In genomic region chr5:61357745-61358144, GRCh38 we compare ENCODE assay signal across 12 cellular contexts. TPM values are rescaled to one million over a fixed set of nuclear protein-coding genes. Genes with fewer than 3 reads are reported as not detected.
A peak's percentile ranks its signal among the peaks of the same experiment; 100 is the strongest.
DNase-seq lines count a peak whose midpoint lies in the region; ATAC-seq and TF ChIP-seq lines count a peak whose summit lies in the region.
"Had no signal": no experiment of that assay in that cellular context is flagged by ENCODE, and none has a peak within 500 bp of the region (broad histone marks: within the 10 kb centered on the region; RNA-seq: fewer than 3 reads in every experiment).

No MANE protein-coding gene starts in this region.

- DNase-seq in activated naive CD4-positive, alpha-beta T cell treated with anti-CD3 and anti-CD28 coated beads, Interleukin-2, amount 10 ng/mL, durations not matched to agents 7 days and 5 days = peak; percentile 29
- no peak for DNase-seq in activated naive CD4-positive, alpha-beta T cell (lab: John Stamatoyannopoulos, UW)
- peak; percentile 52 for DNase-seq in NCI-H69 (lab: John Stamatoyannopoulos, UW)
- DNase-seq in epithelial cell of proximal tubule (ENCODE audit: low read depth) = no peak
- peak; percentile 31 for DNase-seq in stimulated activated CD8-positive, alpha-beta memory T cell treated with anti-CD3 and anti-CD28 coated beads, Interleukin-4, amount 100 ng/mL, for 48 hours
- DNase-seq in T-helper 17 cell = no peak
- no peak for DNase-seq in activated CD4-positive, alpha-beta T cell treated with anti-CD3 and anti-CD28 coated beads for 4 hours
- DNase-seq: NCI-H1694 treated with DMSO at 0.1 percent for 48 hours, T-cell had no signal

- H3K4me3 ChIP-seq in epithelial cell of proximal tubule (ENCODE audit: low read depth, low read length) = no peak overlapping the region
- H3K4me3 ChIP-seq: BLaER1 treated with 17β-estradiol and CSF1 and Interleukin-3, amounts not matched to agents 10 nM and 100 nM had no signal

- no peaks in the 10 kb centered on the region for H3K27me3 Mint-ChIP-seq in activated naive CD4-positive, alpha-beta T cell treated with anti-CD3 and anti-CD28 coated beads, Interleukin-2, amount 10 ng/mL, durations not matched to agents 7 days and 5 days
- H3K27me3 Mint-ChIP-seq in T-helper 17 cell = no peaks in the 10 kb centered on the region
- H3K27me3 Mint-ChIP-seq: activated T-helper 17 cell treated with anti-CD3 and anti-CD28 coated beads, Interleukin-2, amount 50 U/mL, for 72 hours; T-cell had no signal

- H3K9me3 Mint-ChIP-seq in activated naive CD4-positive, alpha-beta T cell treated with anti-CD3 and anti-CD28 coated beads, Interleukin-2, amount 10 ng/mL, durations not matched to agents 7 days and 5 days = peaks cover 10% of the 10 kb centered on the region

- no peak overlapping the region for H3K4me3 Mint-ChIP-seq in activated naive CD4-positive, alpha-beta T cell treated with anti-CD3 and anti-CD28 coated beads, Interleukin-2, amount 10 ng/mL, durations not matched to agents 7 days and 5 days
- H3K4me3 Mint-ChIP-seq in T-helper 17 cell = no peak overlapping the region
- H3K4me3 Mint-ChIP-seq: activated T-helper 17 cell treated with anti-CD3 and anti-CD28 coated beads, Interleukin-2, amount 50 U/mL, for 72 hours had no signal

- ATAC-seq in T-helper 17 cell (no peak), GM21576 (IDR thresholded peaks at IDR 0.05; ENCODE audit: unreplicated experiment) (no peak)
- ATAC-seq: activated T-helper 17 cell treated with anti-CD3 and anti-CD28 coated beads, Interleukin-2, amount 50 U/mL, for 72 hours; T-cell had no signal

- no peaks in the 10 kb centered on the region for H3K4me1 Mint-ChIP-seq in activated naive CD4-positive, alpha-beta T cell treated with anti-CD3 and anti-CD28 coated beads, Interleukin-2, amount 10 ng/mL, durations not matched to agents 7 days and 5 days
- H3K4me1 Mint-ChIP-seq in T-helper 17 cell = peaks cover 23% of the 10 kb centered on the region

- no peaks in the 10 kb centered on the region for H3K9me3 ChIP-seq in T-helper 17 cell (ENCODE audit: control insufficient read depth, low read length, poor library complexity, severe bottlenecking)

- CTCF ChIA-PET in activated naive CD4-positive, alpha-beta T cell treated with anti-CD3 and anti-CD28 coated beads, Interleukin-2, amount 10 ng/mL, durations not matched to agents 7 days and 5 days (lab: Charles Lee) = interaction anchor here (1.7 kb wide), 1 partner anchor 11 kb away, joined by 3 read pairs; no protein-coding TSS in a partner anchor

- H3K27ac Mint-ChIP-seq in activated naive CD4-positive, alpha-beta T cell treated with anti-CD3 and anti-CD28 coated beads, Interleukin-2, amount 10 ng/mL, durations not matched to agents 7 days and 5 days = no peak overlapping the region
- no peak overlapping the region for H3K27ac Mint-ChIP-seq in T-helper 17 cell
- H3K27ac Mint-ChIP-seq: activated T-helper 17 cell treated with anti-CD3 and anti-CD28 coated beads, Interleukin-2, amount 50 U/mL, for 72 hours; T-cell had no signal

- H3K36me3 Mint-ChIP-seq in activated naive CD4-positive, alpha-beta T cell treated with anti-CD3 and anti-CD28 coated beads, Interleukin-2, amount 10 ng/mL, durations not matched to agents 7 days and 5 days = peaks cover 4% of the 10 kb centered on the region
- H3K36me3 Mint-ChIP-seq in T-helper 17 cell (ENCODE audit: low read depth) = no peaks in the 10 kb centered on the region

- TF ChIP-seq CTCF in epithelial cell of proximal tubule (conservative IDR thresholded peaks at IDR 0.05; ENCODE audit: low read depth, low read length) = peak; percentile 69

RNA-seq across cellular contexts. Expression of gene ZSWIM6, which starts 25.7 kb away (rescaled TPM):
- total RNA-seq in epithelial cell of proximal tubule = 7.8 and 8.2 TPM in 2 replicates
- total RNA-seq in T-helper 17 cell = 1 to 10 TPM; 6.5 to 8.7 TPM

Comparison
In these comparisons a context has a peak if more than half of its experiments do, and no peak if none do; other contexts are left out.
1. DNase-seq: peak in activated naive CD4-positive, alpha-beta T cell treated with anti-CD3 and anti-CD28 coated beads, Interleukin-2, amount 10 ng/mL, durations not matched to agents 7 days and 5 days (single experiment), NCI-H69 (single experiment) and stimulated activated CD8-positive, alpha-beta memory T cell treated with anti-CD3 and anti-CD28 coated beads, Interleukin-4, amount 100 ng/mL, for 48 hours (single experiment); none in activated naive CD4-positive, alpha-beta T cell (0 of 4), epithelial cell of proximal tubule (single experiment), T-helper 17 cell (0 of 3) and activated CD4-positive, alpha-beta T cell treated with anti-CD3 and anti-CD28 coated beads for 4 hours (0 of 2).